ENCODE assay signal across 1 cellular context in genomic region chr10:6089334-6090219, GRCh38.
TF ChIP-seq lines count a peak whose summit lies in the region.

No MANE protein-coding gene starts in this region.

TF ChIP-seq in GM12878, 131 proteins besides CTCF, POLR2A, EP300 and RAD21 (continued from another document):
- TF ChIP-seq ZBTB11 (CRISPR knock-in tag; IDR thresholded peaks at IDR 0.05) (no peak), RFX5 (IDR thresholded peaks at IDR 0.05; ENCODE audit: low read depth, low read length) (no peak), MYC (IDR thresholded peaks at IDR 0.05; ENCODE audit: insufficient read depth, insufficient read length, insufficient replicate concordance, low read length, severe bottlenecking) (no peak), GATAD2B (conservative IDR thresholded peaks at IDR 0.05; ENCODE audit: low read depth) (0 out of 2 replicates have a peak, but pooled peaks have one; percentile 26), LARP7 (IDR thresholded peaks at IDR 0.05) (0 out of 2 replicates have a peak, but pooled peaks have one; percentile 17), HDAC2 (IDR thresholded peaks at IDR 0.05) (no peak), SMAD5 (IDR thresholded peaks at IDR 0.05; ENCODE audit: low read depth) (no peak), KDM1A (IDR thresholded peaks at IDR 0.05; ENCODE audit: borderline replicate concordance) (no peak), FOXM1 (IDR thresholded peaks at IDR 0.05; ENCODE audit: low read depth, low read length) (no peak), HDGF (IDR thresholded peaks at IDR 0.05) (peak; percentile 32; the same call in 1 of the 2 replicates), FOS (IDR thresholded peaks at IDR 0.05; ENCODE audit: borderline replicate concordance, extremely low read depth, insufficient read length) (no peak), EED (IDR thresholded peaks at IDR 0.05; ENCODE audit: low read depth) (0 out of 2 replicates have a peak, but pooled peaks have one; percentile 28), BCL3 (IDR thresholded peaks at IDR 0.05; ENCODE audit: borderline replicate concordance, insufficient read depth, low read depth, low read length, poor library complexity, severe bottlenecking) (no peak), JUNB (IDR thresholded peaks at IDR 0.05) (no peak), YBX1 (IDR thresholded peaks at IDR 0.05) (no peak), CBX3 (IDR thresholded peaks at IDR 0.05; ENCODE audit: borderline replicate concordance, low read depth) (no peak), NR2F1 (conservative IDR thresholded peaks at IDR 0.05) (peak; percentile 95), MEF2A (IDR thresholded peaks at IDR 0.05; ENCODE audit: insufficient read depth, low read depth, low read length) (no peak), ZBTB40 (IDR thresholded peaks at IDR 0.05; ENCODE audit: borderline replicate concordance) (no peak)
TF ChIP-seq in GM12878: peak in this region for 8.
